In genomic region chr11:9982127-9982795, GRCh38 we compare ENCODE assay signal across 14 cellular contexts.
DNase-seq lines count a peak whose midpoint lies in the region; FAIRE-seq and TF ChIP-seq lines count a peak whose summit lies in the region.
"Had no signal": no experiment of that assay in that cellular context is flagged by ENCODE, and none has a peak within 500 bp of the region (broad histone marks: within the 10 kb centered on the region; RNA-seq: fewer than 3 reads in every experiment).

No MANE protein-coding gene starts in this region.

- no peak overlapping the region for H3K4me3 Mint-ChIP-seq in CD14-positive monocyte
- H3K4me3 Mint-ChIP-seq: activated CD8-positive, alpha-beta T cell treated with anti-CD3 and anti-CD28 coated beads, Interleukin-2, amount 10 ng/mL, durations not matched to agents 7 days and 5 days; memory B cell; T-cell had no signal

- no peak for TF ChIP-seq CTCF in CD14-positive monocyte (IDR thresholded peaks at IDR 0.05)
- TF ChIP-seq CTCF in cardiac fibroblast (IDR thresholded peaks at IDR 0.05; ENCODE audit: low read depth, low read length) = no peak
- no peak for TF ChIP-seq CTCF in kidney (IDR thresholded peaks at IDR 0.05; ENCODE audit: borderline replicate concordance, extremely low read depth, insufficient read depth)
- TF ChIP-seq CTCF in Peyer's patch (IDR thresholded peaks at IDR 0.05) = no peak

- H2AK5ac ChIP-seq in mesendoderm (ENCODE audit: low read length) = no peak overlapping the region

- H3K9ac ChIP-seq in mesendoderm (ENCODE audit: low read length) (peak overlapping the region; percentile 17), kidney (ENCODE audit: low read length in 2 of 2) (no peak overlapping the region)

- H4K5ac ChIP-seq in mesendoderm (ENCODE audit: low read length) = no peak overlapping the region

- H3K56ac ChIP-seq in mesendoderm (ENCODE audit: low read length) = peak overlapping the region; percentile 47

- H3K36me3 Mint-ChIP-seq in CD14-positive monocyte = peaks cover 59 to 76% of the 10 kb centered on the region in 2 donors

- peaks cover 13% of the 10 kb centered on the region for H3K4me1 Mint-ChIP-seq in CD14-positive monocyte

- peak overlapping the region; percentile 92 for H3K18ac ChIP-seq in mesendoderm (ENCODE audit: low read length)

- no peak overlapping the region for H2BK15ac ChIP-seq in mesendoderm (replicated peaks; ENCODE audit: low read depth)

- H3K9me3 Mint-ChIP-seq in CD14-positive monocyte = peaks cover 0 to 2% (median 0%) of the 10 kb centered on the region in 7 donors
- H3K9me3 Mint-ChIP-seq: memory B cell, T-cell had no signal

- H3K79me2 ChIP-seq in mesendoderm (ENCODE audit: control insufficient read depth, insufficient read depth, low read length) = no peaks in the 10 kb centered on the region

- H3K27ac ChIP-seq in mesendoderm (ENCODE audit: low read depth, low read length) = peak overlapping the region; percentile 73
- H3K27ac ChIP-seq in kidney (ENCODE audit: low read depth in 2 of 2, low read length in 2 of 2) = no peak overlapping the region
- H3K27ac ChIP-seq in Peyer's patch = no peak overlapping the region
- H3K27ac ChIP-seq: gastrocnemius medialis, right atrium auricular region had no signal

- H3K4me1 ChIP-seq in mesendoderm (ENCODE audit: control insufficient read depth, low read depth, low read length) (no peaks in the 10 kb centered on the region), kidney (ENCODE audit: control insufficient read depth in 1 of 2, insufficient read depth in 1 of 2, low read depth in 1 of 2, low read length in 2 of 2) (no peaks in the 10 kb centered on the region), Peyer's patch (no peaks in the 10 kb centered on the region)
- H3K4me1 ChIP-seq: right atrium auricular region had no signal

- H3K4me3 ChIP-seq in cardiac fibroblast (replicated peaks in 1 of 2; ENCODE audit: low read depth in 2 of 2, low read length in 2 of 2) = no peak overlapping the region
- no peak overlapping the region for H3K4me3 ChIP-seq in mesendoderm (ENCODE audit: low read length)
- no peak overlapping the region for H3K4me3 ChIP-seq in kidney (ENCODE audit: low read length in 2 of 2)
- H3K4me3 ChIP-seq in Peyer's patch = no peak overlapping the region
- H3K4me3 ChIP-seq: gastrocnemius medialis, right atrium auricular region had no signal

- H3K27me3 ChIP-seq in mesendoderm (ENCODE audit: insufficient read depth, low read length, poor library complexity) (no peaks in the 10 kb centered on the region), Peyer's patch (no peaks in the 10 kb centered on the region)
- H3K27me3 ChIP-seq: gastrocnemius medialis, right atrium auricular region had no signal

- no CpG with 5 or more reads among the region's 6 CpGs for WGBS in mesendoderm (ENCODE audit: extremely low coverage, insufficient coverage, low lambda C conversion rate)

- H3K9me3 ChIP-seq in kidney (ENCODE audit: control insufficient read depth in 1 of 2, low read length in 2 of 2) = no peaks in the 10 kb centered on the region
- no peaks in the 10 kb centered on the region for H3K9me3 ChIP-seq in Peyer's patch
- H3K9me3 ChIP-seq: gastrocnemius medialis had no signal

- FAIRE-seq in kidney (lab: Jason Lieb, UNC) = no peak

- no peaks in the 10 kb centered on the region for H3K36me3 ChIP-seq in mesendoderm (ENCODE audit: control insufficient read depth, insufficient read depth, low read length)
- H3K36me3 ChIP-seq in kidney (ENCODE audit: control insufficient read depth in 1 of 2, insufficient read depth in 2 of 2, low read length in 2 of 2) = no peaks in the 10 kb centered on the region
- H3K36me3 ChIP-seq in Peyer's patch = no peaks in the 10 kb centered on the region
- H3K36me3 ChIP-seq: gastrocnemius medialis, right atrium auricular region had no signal

- H3K4me2 ChIP-seq in mesendoderm (ENCODE audit: low read length) = no peak overlapping the region

- no peak overlapping the region for H4K8ac ChIP-seq in mesendoderm (ENCODE audit: low read depth, low read length)

- no peak overlapping the region for H3K23ac ChIP-seq in mesendoderm (ENCODE audit: low read length)

- intact Hi-C loops in CD14-positive monocyte (cut with micrococcal nuclease) (no loop called here), kidney (cut with DNase I) (loop anchor here (10.0 kb wide), 1 partner anchor 323 kb away; the partner anchor contains the start of gene ADM)

- peaks cover 0 to 2% (median 0%) of the 10 kb centered on the region in 3 donors for H3K27me3 Mint-ChIP-seq in CD14-positive monocyte (ENCODE audit: low read depth in 3 of 3)
- H3K27me3 Mint-ChIP-seq: memory B cell, T-cell had no signal

- DNase-seq in CD14-positive monocyte (ENCODE audit: low spot score) = no peak
- peak; percentile 40 for DNase-seq in HT1080 (ENCODE audit: low read depth)
- peak; percentile 14 to 54 for DNase-seq in cardiac fibroblast (ENCODE audit: low read depth in 2 of 2)
- DNase-seq in mesendoderm = no peak
- DNase-seq in kidney = no peak
- no peak for DNase-seq in Peyer's patch
- no peak for DNase-seq in NCI-H524 (lab: John Stamatoyannopoulos, UW)
- DNase-seq in DMS53 treated with DMSO at 0.1 percent for 48 hours (lab: John Stamatoyannopoulos, UW; ENCODE audit: unreplicated experiment) = no peak
- DNase-seq: activated CD8-positive, alpha-beta T cell treated with anti-CD3 and anti-CD28 coated beads, Interleukin-2, amount 10 ng/mL, durations not matched to agents 7 days and 5 days; gastrocnemius medialis; NCI-H524 treated with DMSO at 0.1 percent for 48 hours; T-cell had no signal

- peak overlapping the region in 4 of 7 donors; percentile 15 to 58 (median 24) for H3K27ac Mint-ChIP-seq in CD14-positive monocyte
- H3K27ac Mint-ChIP-seq: activated CD8-positive, alpha-beta T cell treated with anti-CD3 and anti-CD28 coated beads, Interleukin-2, amount 10 ng/mL, durations not matched to agents 7 days and 5 days; memory B cell; T-cell had no signal

- peak overlapping the region; percentile 55 for H3K4ac ChIP-seq in mesendoderm (ENCODE audit: low read depth, low read length)

- no peak for TF ChIP-seq POLR2A in Peyer's patch (IDR thresholded peaks at IDR 0.05)

- no peak overlapping the region for H2BK120ac ChIP-seq in mesendoderm (ENCODE audit: low read depth, low read length)

- H3K79me1 ChIP-seq in mesendoderm (ENCODE audit: low read length) = no peaks in the 10 kb centered on the region

- H2BK5ac ChIP-seq in mesendoderm (ENCODE audit: low read length) = peak overlapping the region; percentile 74

Comparison
In these comparisons a context has a peak if more than half of its experiments do, and no peak if none do; other contexts are left out.
1. DNase-seq: peak in HT1080 (single experiment) and cardiac fibroblast (2 of 2); none in CD14-positive monocyte (single experiment), mesendoderm (single experiment), kidney (single experiment), Peyer's patch (0 of 3), NCI-H524 (0 of 2) and DMS53 treated with DMSO at 0.1 percent for 48 hours (single experiment).